ENCODE assay signal across 23 cellular contexts in genomic region chr5:123530728-123531127, GRCh38.
"Had no signal": no experiment of that assay in that cellular context is flagged by ENCODE, and none has a peak within 500 bp of the region (broad histone marks: within the 10 kb centered on the region; RNA-seq: fewer than 3 reads in every experiment).

No MANE protein-coding gene starts in this region.

- H3K36me3 Mint-ChIP-seq: activated naive CD4-positive, alpha-beta T cell treated with anti-CD3 and anti-CD28 coated beads, Interleukin-2, amount 50 U/mL, for 72 hours; natural killer cell treated with Interleukin-12 subunit alpha and Interleukin-12 subunit beta and Interleukin-15 and Interleukin-18, amount 100 ng/mL, for 72 hours; stimulated activated effector memory CD8-positive, alpha-beta T cell treated with anti-CD3 and anti-CD28 coated beads, Interleukin-12 subunit alpha, Interleukin-12 subunit beta, amount 100 ng/mL, for 72 hours had no signal

- H3K9me3 Mint-ChIP-seq: activated naive CD4-positive, alpha-beta T cell treated with anti-CD3 and anti-CD28 coated beads, Interleukin-2, amount 50 U/mL, for 72 hours; natural killer cell treated with Interleukin-12 subunit alpha and Interleukin-12 subunit beta and Interleukin-15 and Interleukin-18, amount 100 ng/mL, for 72 hours; stimulated activated effector memory CD8-positive, alpha-beta T cell treated with anti-CD3 and anti-CD28 coated beads, Interleukin-12 subunit alpha, Interleukin-12 subunit beta, amount 100 ng/mL, for 72 hours; stimulated activated naive CD8-positive, alpha-beta T cell treated with anti-CD3 and anti-CD28 coated beads, Interleukin-15, amount 100 ng/mL, for 72 hours had no signal

- H3K27ac Mint-ChIP-seq: activated naive CD4-positive, alpha-beta T cell treated with anti-CD3 and anti-CD28 coated beads, Interleukin-2, amount 50 U/mL, for 72 hours; natural killer cell treated with Interleukin-12 subunit alpha and Interleukin-12 subunit beta and Interleukin-15 and Interleukin-18, amount 100 ng/mL, for 72 hours; stimulated activated effector memory CD8-positive, alpha-beta T cell treated with anti-CD3 and anti-CD28 coated beads, Interleukin-12 subunit alpha, Interleukin-12 subunit beta, amount 100 ng/mL, for 72 hours; stimulated activated naive CD8-positive, alpha-beta T cell treated with anti-CD3 and anti-CD28 coated beads, Interleukin-15, amount 100 ng/mL, for 72 hours had no signal

- H3K9me3 ChIP-seq: colonic mucosa, esophagus squamous epithelium, gastroesophageal sphincter, lower lobe of right lung, tibial artery had no signal

- H3K4me3 ChIP-seq: colonic mucosa, esophagus squamous epithelium, gastroesophageal sphincter, lower lobe of right lung, skin epidermis, tibial artery had no signal

- H3K27me3 Mint-ChIP-seq: brain; natural killer cell treated with Interleukin-12 subunit alpha and Interleukin-12 subunit beta and Interleukin-15 and Interleukin-18, amount 100 ng/mL, for 72 hours; stimulated activated naive CD8-positive, alpha-beta T cell treated with anti-CD3 and anti-CD28 coated beads, Interleukin-15, amount 100 ng/mL, for 72 hours had no signal

- DNase-seq: activated CD4-positive, alpha-beta T cell treated with anti-CD3 and anti-CD28 coated beads for 1 hour; activated gamma-delta T cell treated with Interleukin-2 at 50 U/mL for 16 hours; activated T-cell treated with anti-CD3 and anti-CD28 coated beads, Interleukin-2, amount 50 U/mL, for 1 hour; aorta; caudate nucleus; colonic mucosa; esophagus squamous epithelium; head of caudate nucleus; hypothalamus; islet precursor cell; left colon; lower lobe of right lung; right cardiac atrium; stimulated activated CD4-positive, alpha-beta T cell treated with anti-CD3 and anti-CD28 coated beads, Interleukin-2, amount 100 ng/mL, for 24 hours; stimulated activated naive CD8-positive, alpha-beta T cell treated with anti-CD3 and anti-CD28 coated beads, Interleukin-15, amount 100 ng/mL, for 72 hours; T-helper 9 cell; tibial artery had no signal

- ATAC-seq: activated naive CD4-positive, alpha-beta T cell treated with anti-CD3 and anti-CD28 coated beads, Interleukin-2, amount 50 U/mL, for 72 hours; gastroesophageal sphincter; left colon; lower lobe of right lung; natural killer cell treated with Interleukin-12 subunit alpha and Interleukin-12 subunit beta and Interleukin-15 and Interleukin-18, amount 100 ng/mL, for 72 hours; right cardiac atrium; stimulated activated effector memory CD8-positive, alpha-beta T cell treated with anti-CD3 and anti-CD28 coated beads, Interleukin-12 subunit alpha, Interleukin-12 subunit beta, amount 100 ng/mL, for 72 hours; stimulated activated naive CD8-positive, alpha-beta T cell treated with anti-CD3 and anti-CD28 coated beads, Interleukin-15, amount 100 ng/mL, for 72 hours had no signal

- H3K4me1 ChIP-seq: esophagus squamous epithelium had no signal

- H3K4me3 Mint-ChIP-seq: brain; natural killer cell treated with Interleukin-12 subunit alpha and Interleukin-12 subunit beta and Interleukin-15 and Interleukin-18, amount 100 ng/mL, for 72 hours; stimulated activated effector memory CD8-positive, alpha-beta T cell treated with anti-CD3 and anti-CD28 coated beads, Interleukin-12 subunit alpha, Interleukin-12 subunit beta, amount 100 ng/mL, for 72 hours; stimulated activated naive CD8-positive, alpha-beta T cell treated with anti-CD3 and anti-CD28 coated beads, Interleukin-15, amount 100 ng/mL, for 72 hours had no signal

- H3K36me3 ChIP-seq: colonic mucosa, esophagus squamous epithelium, gastroesophageal sphincter, lower lobe of right lung, tibial artery had no signal
